Comparison of ENCODE assay signal across 8 cellular contexts in the genomic region with DNA sequence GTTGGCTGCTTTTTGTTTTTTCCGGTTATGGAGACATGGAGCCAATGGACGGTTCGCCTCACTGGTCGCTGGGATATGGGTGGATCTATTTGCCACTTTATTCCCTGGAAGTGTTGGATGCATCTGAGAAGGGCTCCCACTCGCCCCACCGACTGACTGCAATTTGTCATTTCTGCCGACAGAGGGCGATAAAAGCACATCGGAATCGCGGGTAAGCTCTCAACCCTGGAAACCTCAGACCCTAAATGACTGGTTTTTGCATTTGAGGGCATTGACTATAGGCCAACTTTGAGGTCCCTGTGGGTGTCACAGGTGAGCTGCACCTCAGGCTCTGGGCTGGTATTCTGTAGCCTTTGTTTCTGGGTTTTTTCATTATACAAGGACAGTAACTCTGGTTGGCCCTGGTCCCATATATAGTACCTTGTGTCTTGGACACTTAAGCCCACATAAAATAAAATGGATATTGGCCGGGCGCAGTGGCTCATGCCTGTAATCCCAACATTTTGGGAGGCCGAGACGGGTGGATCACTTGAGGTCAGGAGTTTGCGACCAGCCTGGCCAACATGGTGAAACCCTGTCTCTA. TPM values are rescaled to one million over a fixed set of nuclear protein-coding genes. Genes with fewer than 3 reads are reported as not detected.
DNase-seq lines count a peak whose midpoint lies in the region; TF ChIP-seq lines count a peak whose summit lies in the region.

No MANE protein-coding gene starts in this region.

- H3K36me3 Mint-ChIP-seq in activated CD4-positive, alpha-beta T cell treated with anti-CD3 and anti-CD28 coated beads, Interleukin-2, amount 10 ng/mL, durations not matched to agents 7 days and 5 days (ENCODE audit: low read depth) = no peaks in the 10 kb centered on the region
- H3K36me3 Mint-ChIP-seq in mesothelial cell of epicardium = no peaks in the 10 kb centered on the region

- H3K27me3 Mint-ChIP-seq in activated CD4-positive, alpha-beta T cell treated with anti-CD3 and anti-CD28 coated beads, Interleukin-2, amount 10 ng/mL, durations not matched to agents 7 days and 5 days = peaks cover 8% of the 10 kb centered on the region
- H3K27me3 Mint-ChIP-seq in mesothelial cell of epicardium (ENCODE audit: low read depth) = peaks cover 11% of the 10 kb centered on the region

- DNase-seq in GM12864 (ENCODE audit: low read depth) (peak; percentile 15), NCI-H2196 treated with DMSO at 0.1 percent for 48 hours (lab: John Stamatoyannopoulos, UW; ENCODE audit: unreplicated experiment) (peak; percentile 9), mesothelial cell of epicardium (ENCODE audit: low spot score in 2 of 2, unreplicated experiment in 2 of 2) (peak in 1 of 2 experiments; percentile 63), middle frontal gyrus (ENCODE audit: extremely low spot score, low spot score) (no peak)
- DNase-seq in activated CD4-positive, alpha-beta T cell treated with anti-CD3 and anti-CD28 coated beads, Interleukin-2, amount 10 ng/mL, durations not matched to agents 7 days and 5 days = peak; percentile 49
- peak; percentile 21 for DNase-seq in stimulated activated naive CD4-positive, alpha-beta T cell treated with Interleukin-2 at 50 U/mL for 16 hours (lab: John Stamatoyannopoulos, UW)

- no peak overlapping the region for H3K4me3 Mint-ChIP-seq in activated CD4-positive, alpha-beta T cell treated with anti-CD3 and anti-CD28 coated beads, Interleukin-2, amount 10 ng/mL, durations not matched to agents 7 days and 5 days
- H3K4me3 Mint-ChIP-seq in mesothelial cell of epicardium = no peak overlapping the region

- H3K27ac Mint-ChIP-seq in activated CD4-positive, alpha-beta T cell treated with anti-CD3 and anti-CD28 coated beads, Interleukin-2, amount 10 ng/mL, durations not matched to agents 7 days and 5 days = no peak overlapping the region
- H3K27ac Mint-ChIP-seq in mesothelial cell of epicardium = no peak overlapping the region

- no peaks in the 10 kb centered on the region for H3K9me3 ChIP-seq in ectodermal cell (ENCODE audit: control insufficient read depth, low read length)

- peaks cover 6% of the 10 kb centered on the region for H3K4me1 ChIP-seq in ectodermal cell (ENCODE audit: control insufficient read depth, insufficient read depth, low read length)

- H3K4me3 ChIP-seq in GM12864 (ENCODE audit: low read depth, low read length) (no peak overlapping the region), ectodermal cell (ENCODE audit: insufficient read depth, low read depth, low read length) (no peak overlapping the region)

- no peaks in the 10 kb centered on the region for H3K9me3 Mint-ChIP-seq in activated CD4-positive, alpha-beta T cell treated with anti-CD3 and anti-CD28 coated beads, Interleukin-2, amount 10 ng/mL, durations not matched to agents 7 days and 5 days
- H3K9me3 Mint-ChIP-seq in mesothelial cell of epicardium = no peaks in the 10 kb centered on the region

- WGBS in ectodermal cell, 2 experiments = 39 to 43% methylated on average over 16 of the region's 16 CpGs

- H3K27ac ChIP-seq in 22Rv1 (no peak overlapping the region), ectodermal cell (ENCODE audit: insufficient read depth, low read depth, low read length, poor library complexity, severe bottlenecking) (peak overlapping the region; percentile 36)

- H3K27me3 ChIP-seq in ectodermal cell (ENCODE audit: control insufficient read depth, insufficient read depth, low read length, poor library complexity, severe bottlenecking) = peaks cover 7% of the 10 kb centered on the region

- peak; percentile 90 for TF ChIP-seq CTCF in 22Rv1 (IDR thresholded peaks at IDR 0.05)
- TF ChIP-seq CTCF in GM12864 (IDR thresholded peaks at IDR 0.05; ENCODE audit: low read depth, low read length, missing control alignments) = peak; percentile 90
- TF ChIP-seq CTCF in mesothelial cell of epicardium (IDR thresholded peaks at IDR 0.05; ENCODE audit: unreplicated experiment) = peak; percentile 85

- peaks cover 9% of the 10 kb centered on the region for H3K4me1 Mint-ChIP-seq in activated CD4-positive, alpha-beta T cell treated with anti-CD3 and anti-CD28 coated beads, Interleukin-2, amount 10 ng/mL, durations not matched to agents 7 days and 5 days
- peaks cover 2% of the 10 kb centered on the region for H3K4me1 Mint-ChIP-seq in mesothelial cell of epicardium

- POLR2A ChIA-PET in activated CD4-positive, alpha-beta T cell treated with anti-CD3 and anti-CD28 coated beads, Interleukin-2, amount 10 ng/mL, durations not matched to agents 7 days and 5 days (lab: Charles Lee) = no interaction called here

- CTCF ChIA-PET in activated CD4-positive, alpha-beta T cell treated with anti-CD3 and anti-CD28 coated beads, Interleukin-2, amount 10 ng/mL, durations not matched to agents 7 days and 5 days (lab: Charles Lee) = interaction anchor here (0.6 to 1.2 kb wide), 5 partner anchors 8 to 140 kb away, joined by 3 to 6 read pairs (median 3); a partner anchor contains a TSS

- no peaks in the 10 kb centered on the region for H3K36me3 ChIP-seq in ectodermal cell (ENCODE audit: control insufficient read depth, insufficient read depth, low read length)

RNA-seq across cellular contexts. Expression of a gene that starts 11.9 kb away (rescaled TPM):
- total RNA-seq in activated CD4-positive, alpha-beta T cell treated with anti-CD3 and anti-CD28 coated beads, Interleukin-2, amount 10 ng/mL, durations not matched to agents 7 days and 5 days = not detected
- polyA plus RNA-seq in ectodermal cell (2013, experiment 1 of 4) = not detected
- polyA plus RNA-seq in ectodermal cell (2013, experiment 2 of 4) = 0.11 TPM
- not detected for polyA plus RNA-seq in ectodermal cell (2013, experiment 3 of 4)
- polyA plus RNA-seq in ectodermal cell (2013, experiment 4 of 4) = 0.12 TPM
- total RNA-seq in mesothelial cell of epicardium = not detected in 3 replicates
